8 cellular contexts compared by ENCODE assay signal in the genomic region with DNA sequence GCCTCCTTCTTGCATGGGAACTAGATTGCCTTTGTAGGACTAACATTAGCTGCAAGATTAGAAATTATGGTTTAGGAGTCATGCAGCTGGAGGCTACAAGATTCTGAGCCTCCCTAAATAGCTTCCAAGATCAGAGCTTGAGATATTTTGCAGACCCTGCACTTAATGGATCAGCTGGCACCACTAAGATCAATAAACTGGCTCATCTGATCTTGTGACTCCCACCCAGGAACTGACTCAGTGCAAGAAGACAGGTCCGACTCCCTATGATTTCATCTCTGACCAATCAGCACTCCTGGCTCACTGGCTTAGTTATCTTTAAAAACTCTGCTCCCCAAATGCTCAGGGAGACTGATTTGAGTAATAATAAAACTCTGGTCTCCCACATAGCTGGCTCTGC.
DNase-seq lines count a peak whose midpoint lies in the region; ATAC-seq, FAIRE-seq and TF ChIP-seq lines count a peak whose summit lies in the region.
"Not testable (repeated sequence)": the region's sequence is repeated elsewhere in the genome, so short reads cannot be mapped to it uniquely, and the experiment has no call there.

No MANE protein-coding gene starts in this region.

- H3K27me3 ChIP-seq in GM23248 (replicated peaks; ENCODE audit: insufficient read depth); bronchial epithelial cell (ENCODE audit: control insufficient read depth, insufficient read depth, low read length); stomach smooth muscle (ENCODE audit: control insufficient read depth in 1 of 2, insufficient read depth in 2 of 2, low read length in 2 of 2): not testable (repeated sequence)

- CTCF ChIA-PET in A549 (lab: Yijun Ruan, JAX), result interaction anchor here (1.4 to 1.8 kb wide), 3 partner anchors 10 to 63 kb away, joined by 3 to 5 read pairs (median 4); no protein-coding TSS in a partner anchor

- WGBS in A549 (ENCODE audit: missing lambda C conversion rate), result 60% methylated on average over 1 of the region's 1 CpG
- WGBS in GM23248 (ENCODE audit: low coverage in 1 of 2, low lambda C conversion rate in 2 of 2, missing lambda C conversion rate in 2 of 2), 2 experiments, result 32 to 53% methylated on average over 1 of the region's 1 CpG

- H3K9me2 ChIP-seq in GM23248 (ENCODE audit: insufficient read depth), result not testable (repeated sequence)

- in situ Hi-C loops in GM23248 (cut with MboI), result not testable (repeated sequence)

- TF ChIP-seq RAD21 in A549 (conservative IDR thresholded peaks at IDR 0.05 in 1 of 2, IDR thresholded peaks at IDR 0.05 in 1 of 2), result not testable (repeated sequence)

- not testable (repeated sequence) for DNase-seq in A549 (ENCODE audit: low read depth in 1 of 2, low spot score in 1 of 2); GM23248
- peak; percentile 78 for DNase-seq in NCI-H226
- DNase-seq in SK-N-DZ (ENCODE audit: low spot score), result peak; percentile 18
- DNase-seq in bronchial epithelial cell (ENCODE audit: low read depth), result peak; percentile 68
- peak; percentile 72 for DNase-seq in islet precursor cell

- peak overlapping the region; percentile 52 to 70; a peak in 5 of 6 replicates for H3K27ac ChIP-seq in A549
- peak overlapping the region; percentile 22; the same call in 1 of the 2 replicates for H3K27ac ChIP-seq in GM23248
- peak overlapping the region; percentile 25 for H3K27ac ChIP-seq in stomach smooth muscle (ENCODE audit: low read length)

- H3K36me3 ChIP-seq in GM23248 (ENCODE audit: low read depth); bronchial epithelial cell (ENCODE audit: control insufficient read depth, insufficient read depth, low read length); stomach smooth muscle (ENCODE audit: control insufficient read depth in 2 of 2, insufficient read depth in 2 of 2, low read length in 2 of 2): not testable (repeated sequence)

- H3K79me2 ChIP-seq in GM23248 (ENCODE audit: insufficient read depth), result not testable (repeated sequence)

- H3K4me3 ChIP-seq in A549; GM23248; bronchial epithelial cell (ENCODE audit: low read depth, low read length); stomach smooth muscle (ENCODE audit: low read length in 2 of 2): not testable (repeated sequence)

- H3K9me3 ChIP-seq in A549; GM23248 (ENCODE audit: low read depth); stomach smooth muscle (ENCODE audit: control insufficient read depth in 2 of 2, low read length in 2 of 2): not testable (repeated sequence)

- H3K9ac ChIP-seq in GM23248; stomach smooth muscle (ENCODE audit: low read length in 2 of 2): not testable (repeated sequence)

- peak overlapping the region; percentile 22 for H3K4me2 ChIP-seq in A549
- not testable (repeated sequence) for H3K4me2 ChIP-seq in GM23248 (ENCODE audit: unreplicated experiment)

- not testable (repeated sequence) for H4K20me1 ChIP-seq in GM23248 (ENCODE audit: insufficient read depth)

- H3F3A ChIP-seq in GM23248 (ENCODE audit: insufficient read depth), result peaks cover 19% of the 10 kb centered on the region; the same call in 1 of the 2 replicates

- H3K4me1 ChIP-seq in A549, result peaks cover 14% of the 10 kb centered on the region
- peaks cover 15% of the 10 kb centered on the region for H3K4me1 ChIP-seq in GM23248 (ENCODE audit: insufficient read depth)
- not testable (repeated sequence) for H3K4me1 ChIP-seq in stomach smooth muscle (ENCODE audit: control insufficient read depth, insufficient read depth, low read length)

- not testable (repeated sequence) for TF ChIP-seq EP300 in A549 (IDR thresholded peaks at IDR 0.05)

- ATAC-seq in A549, result not testable (repeated sequence)
- peak; percentile 41 to 48 for ATAC-seq in activated CD4-positive, CD25-positive, alpha-beta regulatory T cell treated with anti-CD3 and anti-CD28 coated beads, Interleukin-2, amount 50 U/mL, for 24 hours

- FAIRE-seq in A549 (lab: Jason Lieb, UNC); bronchial epithelial cell (lab: Jason Lieb, UNC): not testable (repeated sequence)

- not testable (repeated sequence) for TF ChIP-seq CTCF in A549 (IDR thresholded peaks at IDR 0.05); bronchial epithelial cell (IDR thresholded peaks at IDR 0.05; ENCODE audit: insufficient read depth, low read length, severe bottlenecking)

- TF ChIP-seq POLR2A in A549 (IDR thresholded peaks at IDR 0.05; ENCODE audit: low read length), result not testable (repeated sequence)

- H2AFZ ChIP-seq in GM23248, result 0 out of 2 replicates have a peak overlapping the region, but pooled peaks have one; percentile 34

- POLR2A ChIA-PET in A549 (lab: Yijun Ruan, JAX), result not testable (repeated sequence)
